30 cellular contexts compared by ENCODE assay signal in the genomic region with DNA sequence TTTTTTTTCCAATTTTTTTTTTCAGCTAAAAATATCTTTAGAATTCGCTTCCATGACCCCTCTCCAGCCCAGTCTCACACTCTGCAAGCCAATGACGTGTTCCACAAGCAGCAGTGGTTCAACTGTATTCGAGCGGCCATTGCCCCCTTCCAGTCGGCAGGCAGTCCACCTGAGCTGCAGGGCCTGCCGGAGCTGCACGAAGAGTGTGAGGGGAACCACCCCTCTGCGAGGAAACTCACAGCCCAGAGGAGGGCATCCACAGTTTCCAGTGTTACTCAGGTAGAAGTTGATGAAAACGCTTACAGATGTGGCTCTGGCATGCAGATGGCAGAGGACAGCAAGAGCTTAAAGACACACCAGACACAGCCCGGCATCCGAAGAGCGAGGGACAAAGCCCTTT. TPM values are rescaled to one million over a fixed set of nuclear protein-coding genes. Genes with fewer than 3 reads are reported as not detected.
"Had no signal": no experiment of that assay in that cellular context is flagged by ENCODE, and none has a peak within 500 bp of the region (broad histone marks: within the 10 kb centered on the region; RNA-seq: fewer than 3 reads in every experiment).

No MANE protein-coding gene starts in this region.

- H3K27ac Mint-ChIP-seq: dendritic cell treated with granulocyte-macrophage colony-stimulating factor and Interleukin-4, amounts not matched to agents 40 ng/mL and 50 ng/mL, for 4 days; effector memory CD8-positive, alpha-beta T cell; naive thymus-derived CD8-positive, alpha-beta T cell; stimulated activated naive B cell treated with anti-CD40 and anti-IgM and Interleukin-4, amounts not matched to agents 10 μg/mL and 1 μg/mL and 100 μg/mL, for 72 hours; stimulated activated naive CD8-positive, alpha-beta T cell treated with anti-CD3 and anti-CD28 coated beads, Interleukin-15, amount 100 ng/mL, for 72 hours had no signal

- DNase-seq: effector memory CD8-positive, alpha-beta T cell; foreskin melanocyte; head of caudate nucleus; left colon; mucosa of descending colon; naive thymus-derived CD8-positive, alpha-beta T cell; posterior cingulate gyrus; spleen; stimulated activated CD4-positive, alpha-beta T cell treated with anti-CD3 and anti-CD28 coated beads, Interleukin-15, amount 100 ng/mL, for 24 hours; stimulated activated CD4-positive, alpha-beta T cell treated with anti-CD3 and anti-CD28 coated beads, Interleukin-1b, Interleukin-23, amount 100 ng/mL, for 48 hours; stimulated activated CD4-positive, alpha-beta T cell treated with anti-CD3 and anti-CD28 coated beads, Interleukin-4, amount 100 ng/mL, for 24 hours; stimulated activated naive B cell treated with anti-CD40 and anti-IgM and Interleukin-4, amounts not matched to agents 10 μg/mL and 1 μg/mL and 100 μg/mL, for 72 hours; stimulated activated naive CD8-positive, alpha-beta T cell treated with anti-CD3 and anti-CD28 coated beads, Interleukin-15, amount 100 ng/mL, for 72 hours; testis had no signal

- H3K27me3 ChIP-seq: hepatocyte, neutrophil, spleen, testis, tibial nerve had no signal

- H3K4me3 ChIP-seq: hepatocyte, mucosa of descending colon, spleen, testis, tibial nerve had no signal

- H2AFZ ChIP-seq: hepatocyte had no signal

- H3K4me1 ChIP-seq: testis had no signal

- H3K27me3 Mint-ChIP-seq: dendritic cell treated with granulocyte-macrophage colony-stimulating factor and Interleukin-4, amounts not matched to agents 40 ng/mL and 50 ng/mL, for 4 days; effector memory CD8-positive, alpha-beta T cell; naive thymus-derived CD8-positive, alpha-beta T cell; stimulated activated naive B cell treated with anti-CD40 and anti-IgM and Interleukin-4, amounts not matched to agents 10 μg/mL and 1 μg/mL and 100 μg/mL, for 72 hours; stimulated activated naive CD8-positive, alpha-beta T cell treated with anti-CD3 and anti-CD28 coated beads, Interleukin-15, amount 100 ng/mL, for 72 hours had no signal

- H3K9me3 ChIP-seq: mucosa of descending colon, neutrophil, spleen, testis, tibial nerve had no signal

- H3K9me3 Mint-ChIP-seq: dendritic cell treated with granulocyte-macrophage colony-stimulating factor and Interleukin-4, amounts not matched to agents 40 ng/mL and 50 ng/mL, for 4 days; effector memory CD8-positive, alpha-beta T cell; naive thymus-derived CD8-positive, alpha-beta T cell; stimulated activated naive B cell treated with anti-CD40 and anti-IgM and Interleukin-4, amounts not matched to agents 10 μg/mL and 1 μg/mL and 100 μg/mL, for 72 hours; stimulated activated naive CD8-positive, alpha-beta T cell treated with anti-CD3 and anti-CD28 coated beads, Interleukin-15, amount 100 ng/mL, for 72 hours had no signal

- H3K27ac ChIP-seq: hepatocyte, neutrophil, spleen, testis, tibial nerve had no signal

- ATAC-seq: effector memory CD8-positive, alpha-beta T cell; left colon; mucosa of descending colon; naive thymus-derived CD8-positive, alpha-beta T cell; sciatic nerve; stimulated activated naive B cell treated with anti-CD40 and anti-IgM and Interleukin-4, amounts not matched to agents 10 μg/mL and 1 μg/mL and 100 μg/mL, for 72 hours; stimulated activated naive CD8-positive, alpha-beta T cell treated with anti-CD3 and anti-CD28 coated beads, Interleukin-15, amount 100 ng/mL, for 72 hours had no signal

- H3K4me2 ChIP-seq: hepatocyte had no signal

- H3K4me3 Mint-ChIP-seq: dendritic cell treated with granulocyte-macrophage colony-stimulating factor and Interleukin-4, amounts not matched to agents 40 ng/mL and 50 ng/mL, for 4 days; effector memory CD8-positive, alpha-beta T cell; stimulated activated naive B cell treated with anti-CD40 and anti-IgM and Interleukin-4, amounts not matched to agents 10 μg/mL and 1 μg/mL and 100 μg/mL, for 72 hours; stimulated activated naive CD8-positive, alpha-beta T cell treated with anti-CD3 and anti-CD28 coated beads, Interleukin-15, amount 100 ng/mL, for 72 hours had no signal

RNA-seq across cellular contexts. Expression of a gene that starts 42.8 kb away (rescaled TPM):
- total RNA-seq: epithelial cell of proximal tubule; hepatocyte; kidney epithelial cell; left colon; liver; lung microvascular endothelial cell; mesenteric fat pad; mucosa of descending colon; naive thymus-derived CD8-positive, alpha-beta T cell; osteoblast; pulmonary artery endothelial cell; sciatic nerve; skeletal muscle tissue; spleen; subcutaneous adipose tissue; tibial nerve; ureter had no signal
- polyA plus RNA-seq: hepatocyte; liver; naive thymus-derived CD8-positive, alpha-beta T cell; neural cell had no signal

RNA-seq across cellular contexts. Expression of a gene that starts 51.9 kb away (rescaled TPM):
- total RNA-seq: epithelial cell of proximal tubule; lung microvascular endothelial cell; mesenteric fat pad; naive thymus-derived CD8-positive, alpha-beta T cell; osteoblast; skeletal muscle tissue; spleen; ureter had no signal
- polyA plus RNA-seq: liver; naive thymus-derived CD8-positive, alpha-beta T cell; neural cell; spleen had no signal
